ENCODE assay signal across 3 cellular contexts in genomic region chr15:88934449-88934848, GRCh38.
TF ChIP-seq lines count a peak whose summit lies in the region.

No MANE protein-coding gene starts in this region.

TF ChIP-seq in HCT116, 20 proteins besides CTCF, POLR2A, EP300 and RAD21:
- TF ChIP-seq CBX3 (IDR thresholded peaks at IDR 0.05; ENCODE audit: low read depth), result 0 out of 2 replicates have a peak, but pooled peaks have one; percentile 35

TF ChIP-seq in HEK293, 187 proteins besides CTCF, POLR2A, EP300 and RAD21:
- peak; percentile 75 for TF ChIP-seq SETDB1 (IDR thresholded peaks at IDR 0.05; ENCODE audit: insufficient read length, low read length)

TF ChIP-seq in K562, 482 proteins besides CTCF, POLR2A, EP300 and RAD21:
- TF ChIP-seq CBX3 (IDR thresholded peaks at IDR 0.05; ENCODE audit: borderline replicate concordance in 1 of 2, low read length in 2 of 2) (peak in 1 of 2 experiments; percentile 77; a peak in 2 of 3 replicates), TRIM28 (IDR thresholded peaks at IDR 0.05) (0 out of 2 replicates have a peak, but pooled peaks have one; percentile 52), ZBTB33 (CRISPR knock-in tag; IDR thresholded peaks at IDR 0.05) (peak; percentile 55; the same call in 1 of the 2 replicates)
